ENCODE assay signal across 25 cellular contexts in genomic region chr9:108674766-108675530, GRCh38.
A peak's percentile ranks its signal among the peaks of the same experiment; 100 is the strongest.
DNase-seq lines count a peak whose midpoint lies in the region; ATAC-seq and TF ChIP-seq lines count a peak whose summit lies in the region.
"Had no signal": no experiment of that assay in that cellular context is flagged by ENCODE, and none has a peak within 500 bp of the region (broad histone marks: within the 10 kb centered on the region; RNA-seq: fewer than 3 reads in every experiment).

No MANE protein-coding gene starts in this region.

- H3K4me3 ChIP-seq in coronary artery (no peak overlapping the region), esophagus (ENCODE audit: low read depth in 1 of 2, low read length in 2 of 2) (no peak overlapping the region), vagina (no peak overlapping the region)
- H3K4me3 ChIP-seq: A549; BLaER1 treated with 17β-estradiol and CSF1 and Interleukin-3, amounts not matched to agents 10 nM and 100 nM; GM12878 had no signal

- H3K4me1 ChIP-seq in esophagus (ENCODE audit: control insufficient read depth in 2 of 2, insufficient read depth in 2 of 2, low read length in 1 of 2), result peaks cover 0 to 5% of the 10 kb centered on the region in 2 donors
- peaks cover 30% of the 10 kb centered on the region for H3K4me1 ChIP-seq in foreskin keratinocyte
- H3K4me1 ChIP-seq in vagina, result peaks cover 31% of the 10 kb centered on the region
- H3K4me1 ChIP-seq: BE2C had no signal

- POLR2A ChIA-PET in naive thymus-derived CD8-positive, alpha-beta T cell (lab: Charles Lee), result no interaction called here

- H3K9me3 ChIP-seq in esophagus (ENCODE audit: control insufficient read depth in 2 of 2, insufficient read depth in 1 of 2, low read depth in 1 of 2, low read length in 1 of 2) (no peaks in the 10 kb centered on the region), vagina (no peaks in the 10 kb centered on the region)
- H3K9me3 ChIP-seq: A549, BE2C had no signal

- no peak for TF ChIP-seq CTCF in coronary artery (IDR thresholded peaks at IDR 0.05)
- peak; percentile 12 for TF ChIP-seq CTCF in foreskin keratinocyte (conservative IDR thresholded peaks at IDR 0.05)
- no peak for TF ChIP-seq CTCF in vagina (IDR thresholded peaks at IDR 0.05)

- peak; percentile 17 for DNase-seq in coronary artery (ENCODE audit: low spot score)
- DNase-seq in foreskin keratinocyte, result no peak
- peak; percentile 55 to 65 for DNase-seq in vagina (ENCODE audit: extremely low spot score in 2 of 2)
- DNase-seq in HuH-7 (ENCODE audit: low spot score), result no peak
- DNase-seq in naive thymus-derived CD8-positive, alpha-beta T cell, result no peak
- no peak for DNase-seq in activated T-cell treated with anti-CD3 and anti-CD28 coated beads, Interleukin-2, amount 50 U/mL, for 72 hours
- no peak for DNase-seq in stimulated activated CD4-positive, alpha-beta T cell treated with anti-CD3 and anti-CD28 coated beads, Interleukin-4, amount 100 ng/mL, for 1 hour
- DNase-seq: 8988T; ACHN; AML-193; BE2C; CD4-positive, alpha-beta T cell; CD8-positive, alpha-beta memory T cell; DMS 273 treated with DMSO at 0.1 percent for 48 hours; DMS79; EL; GDM1; GOT3; H7; HCEC 1CT had no signal

- H3K4me3 Mint-ChIP-seq in naive thymus-derived CD8-positive, alpha-beta T cell, result no peak overlapping the region
- no peak overlapping the region for H3K4me3 Mint-ChIP-seq in activated T-cell treated with anti-CD3 and anti-CD28 coated beads, Interleukin-2, amount 50 U/mL, for 72 hours
- H3K4me3 Mint-ChIP-seq: CD14-positive monocyte; CD4-positive, alpha-beta T cell; CD8-positive, alpha-beta memory T cell had no signal

- no peaks in the 10 kb centered on the region for H3K27me3 ChIP-seq in esophagus (ENCODE audit: control insufficient read depth in 1 of 2, insufficient read depth in 2 of 2, low read length in 2 of 2)
- H3K27me3 ChIP-seq in foreskin keratinocyte, result no peaks in the 10 kb centered on the region
- H3K27me3 ChIP-seq in vagina, result no peaks in the 10 kb centered on the region
- H3K27me3 ChIP-seq: BE2C; BLaER1 treated with 17β-estradiol and CSF1 and Interleukin-3, amounts not matched to agents 10 nM and 100 nM had no signal

- TF ChIP-seq POLR2A in vagina (IDR thresholded peaks at IDR 0.05), result no peak

- H3K36me3 Mint-ChIP-seq in naive thymus-derived CD8-positive, alpha-beta T cell, result no peaks in the 10 kb centered on the region
- no peaks in the 10 kb centered on the region for H3K36me3 Mint-ChIP-seq in activated T-cell treated with anti-CD3 and anti-CD28 coated beads, Interleukin-2, amount 50 U/mL, for 72 hours (ENCODE audit: insufficient read depth in 2 of 2)
- H3K36me3 Mint-ChIP-seq: CD14-positive monocyte; CD8-positive, alpha-beta memory T cell had no signal

- no peak overlapping the region for H3K27ac Mint-ChIP-seq in naive thymus-derived CD8-positive, alpha-beta T cell
- no peak overlapping the region for H3K27ac Mint-ChIP-seq in activated T-cell treated with anti-CD3 and anti-CD28 coated beads, Interleukin-2, amount 50 U/mL, for 72 hours
- H3K27ac Mint-ChIP-seq: CD14-positive monocyte; CD4-positive, alpha-beta T cell; CD8-positive, alpha-beta memory T cell had no signal

- ATAC-seq in foreskin keratinocyte, result no peak
- ATAC-seq in naive thymus-derived CD8-positive, alpha-beta T cell, result no peak
- no peak for ATAC-seq in activated T-cell treated with anti-CD3 and anti-CD28 coated beads, Interleukin-2, amount 50 U/mL, for 72 hours (replicated peaks in 1 of 2)
- ATAC-seq: A549, GM12878 had no signal

- H3K27ac ChIP-seq in coronary artery, result no peak overlapping the region
- peak overlapping the region; percentile 85 to 87 for H3K27ac ChIP-seq in esophagus (ENCODE audit: low read depth in 2 of 2, low read length in 1 of 2)
- no peak overlapping the region for H3K27ac ChIP-seq in foreskin keratinocyte
- H3K27ac ChIP-seq in vagina, result no peak overlapping the region
- H3K27ac ChIP-seq: A549; BLaER1 treated with 17β-estradiol and CSF1 and Interleukin-3, amounts not matched to agents 10 nM and 100 nM had no signal

- no peaks in the 10 kb centered on the region for H3K36me3 ChIP-seq in esophagus (ENCODE audit: control insufficient read depth in 2 of 2, insufficient read depth in 2 of 2, low read length in 1 of 2)
- H3K36me3 ChIP-seq in vagina, result no peaks in the 10 kb centered on the region
- H3K36me3 ChIP-seq: BE2C; BLaER1 treated with 17β-estradiol and CSF1 and Interleukin-3, amounts not matched to agents 10 nM and 100 nM had no signal

- intact Hi-C loops in vagina (cut with DNase I), result no loop called here

- peaks cover 0 to 6% (median 0%) of the 10 kb centered on the region in 9 donors for H3K9me3 Mint-ChIP-seq in naive thymus-derived CD8-positive, alpha-beta T cell
- no peaks in the 10 kb centered on the region for H3K9me3 Mint-ChIP-seq in activated T-cell treated with anti-CD3 and anti-CD28 coated beads, Interleukin-2, amount 50 U/mL, for 72 hours
- H3K9me3 Mint-ChIP-seq: CD4-positive, alpha-beta T cell had no signal

- H3K4me1 Mint-ChIP-seq in naive thymus-derived CD8-positive, alpha-beta T cell, result no peaks in the 10 kb centered on the region
- no peaks in the 10 kb centered on the region for H3K4me1 Mint-ChIP-seq in activated T-cell treated with anti-CD3 and anti-CD28 coated beads, Interleukin-2, amount 50 U/mL, for 72 hours (ENCODE audit: low read depth)
- H3K4me1 Mint-ChIP-seq: CD8-positive, alpha-beta memory T cell had no signal

- 88 to 90% methylated on average over 6 of the region's 6 CpGs for WGBS in esophagus, 2 donors

- peaks cover 0 to 3% (median 0%) of the 10 kb centered on the region in 5 donors for H3K27me3 Mint-ChIP-seq in naive thymus-derived CD8-positive, alpha-beta T cell
- H3K27me3 Mint-ChIP-seq in activated T-cell treated with anti-CD3 and anti-CD28 coated beads, Interleukin-2, amount 50 U/mL, for 72 hours (ENCODE audit: low read depth), result no peaks in the 10 kb centered on the region
- H3K27me3 Mint-ChIP-seq: CD4-positive, alpha-beta T cell; CD8-positive, alpha-beta memory T cell had no signal

Comparison
In these comparisons a context has a peak if more than half of its experiments do, and no peak if none do; other contexts are left out.
1. DNase-seq: peak in coronary artery (single experiment) and vagina (2 of 2); none in foreskin keratinocyte (0 of 2), HuH-7 (single experiment), naive thymus-derived CD8-positive, alpha-beta T cell (0 of 10), activated T-cell treated with anti-CD3 and anti-CD28 coated beads, Interleukin-2, amount 50 U/mL, for 72 hours (0 of 2) and stimulated activated CD4-positive, alpha-beta T cell treated with anti-CD3 and anti-CD28 coated beads, Interleukin-4, amount 100 ng/mL, for 1 hour (single experiment).
2. H3K27ac ChIP-seq: peak in esophagus (2 of 2); none in coronary artery (0 of 2), foreskin keratinocyte (single experiment) and vagina (single experiment).